9 cellular contexts compared by ENCODE assay signal in the genomic region with DNA sequence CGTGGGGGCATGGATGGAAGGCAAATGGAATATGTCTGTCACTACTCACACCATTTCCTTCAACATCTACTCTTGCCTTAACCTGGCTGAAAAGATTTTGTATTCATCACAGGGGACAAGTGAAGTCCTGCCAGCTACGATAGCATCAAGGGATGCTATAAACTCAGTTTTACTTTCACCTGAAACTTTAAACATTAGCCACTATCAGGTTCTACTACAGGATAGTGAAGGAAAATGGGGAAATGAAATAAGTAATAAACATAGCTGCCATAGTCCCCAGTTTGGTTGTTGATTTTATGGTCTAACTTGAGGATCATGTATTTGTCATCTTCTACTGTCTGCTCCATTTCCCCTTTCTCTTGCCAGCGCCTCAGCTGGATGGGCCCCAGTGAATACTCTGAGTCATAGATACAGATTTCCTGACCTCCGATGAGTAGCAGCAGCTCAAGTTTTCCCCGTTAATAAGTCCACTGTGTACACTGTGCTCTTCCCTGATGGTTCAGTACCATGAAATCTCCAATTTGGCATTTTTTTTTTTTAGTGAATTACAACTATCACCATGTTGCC.
A peak's percentile ranks its signal among the peaks of the same experiment; 100 is the strongest.
DNase-seq lines count a peak whose midpoint lies in the region; ATAC-seq and TF ChIP-seq lines count a peak whose summit lies in the region.
"Had no signal": no experiment of that assay in that cellular context is flagged by ENCODE, and none has a peak within 500 bp of the region (broad histone marks: within the 10 kb centered on the region; RNA-seq: fewer than 3 reads in every experiment).

No MANE protein-coding gene starts in this region.

- no peaks in the 10 kb centered on the region for H3K27me3 ChIP-seq in neural progenitor cell

- H3K36me3 ChIP-seq in neural progenitor cell: no peaks in the 10 kb centered on the region

- no peaks in the 10 kb centered on the region for H3K27me3 Mint-ChIP-seq in activated T-cell treated with anti-CD3 and anti-CD28 coated beads, Interleukin-2, amount 50 U/mL, for 72 hours (ENCODE audit: low read depth)
- H3K27me3 Mint-ChIP-seq in neural progenitor cell (ENCODE audit: insufficient read depth, low read depth): no peaks in the 10 kb centered on the region

- no peaks in the 10 kb centered on the region for H3K9me3 ChIP-seq in neural progenitor cell (ENCODE audit: low read depth)

- H3K27ac Mint-ChIP-seq in activated T-cell treated with anti-CD3 and anti-CD28 coated beads, Interleukin-2, amount 50 U/mL, for 72 hours: no peak overlapping the region
- no peak overlapping the region for H3K27ac Mint-ChIP-seq in neural progenitor cell

- DNase-seq in Caki2 (ENCODE audit: low read depth) (peak; percentile 54), MV-4-11 (lab: John Stamatoyannopoulos, UW) (peak; percentile 89), dedifferentiated amniotic fluid mesenchymal stem cell (ENCODE audit: extremely low spot score) (peak; percentile 56), mucosa of gallbladder (ENCODE audit: low spot score) (peak; percentile 62), neural progenitor cell (ENCODE audit: low spot score) (no peak), T-helper 9 cell (no peak)
- no peak for DNase-seq in activated T-cell treated with anti-CD3 and anti-CD28 coated beads, Interleukin-2, amount 50 U/mL, for 72 hours
- DNase-seq: NCI-H526 had no signal

- no peaks in the 10 kb centered on the region for H3F3A ChIP-seq in neural progenitor cell (ENCODE audit: low read depth)

- no peak overlapping the region for H3K9ac ChIP-seq in neural progenitor cell

- no peak overlapping the region for H3K4me2 ChIP-seq in neural progenitor cell

- TF ChIP-seq CTCF in neural progenitor cell (IDR thresholded peaks at IDR 0.05): no peak

- H3K36me3 Mint-ChIP-seq in activated T-cell treated with anti-CD3 and anti-CD28 coated beads, Interleukin-2, amount 50 U/mL, for 72 hours (ENCODE audit: insufficient read depth in 2 of 2): no peaks in the 10 kb centered on the region
- H3K36me3 Mint-ChIP-seq in neural progenitor cell: no peaks in the 10 kb centered on the region

- H3K9me3 Mint-ChIP-seq in activated T-cell treated with anti-CD3 and anti-CD28 coated beads, Interleukin-2, amount 50 U/mL, for 72 hours: peaks cover 0 to 1% of the 10 kb centered on the region in 2 donors
- no peaks in the 10 kb centered on the region for H3K9me3 Mint-ChIP-seq in neural progenitor cell

- no peak overlapping the region for H3K27ac ChIP-seq in neural progenitor cell

- in situ Hi-C loops in Caki2 (cut with HindIII; ENCODE audit: low pct_unique_long_range_greater_than_20kb, low sequenced_read_pairs): no loop called here

- H3K79me2 ChIP-seq in neural progenitor cell (ENCODE audit: low read depth): no peaks in the 10 kb centered on the region

- ATAC-seq in activated T-cell treated with anti-CD3 and anti-CD28 coated beads, Interleukin-2, amount 50 U/mL, for 72 hours (replicated peaks in 1 of 2): no peak
- no peak for ATAC-seq in GM21515 (IDR thresholded peaks at IDR 0.05; ENCODE audit: unreplicated experiment)

- no peak overlapping the region for H3K4me3 Mint-ChIP-seq in activated T-cell treated with anti-CD3 and anti-CD28 coated beads, Interleukin-2, amount 50 U/mL, for 72 hours
- H3K4me3 Mint-ChIP-seq in neural progenitor cell: no peak overlapping the region

- H3K4me1 ChIP-seq in neural progenitor cell: peaks cover 13% of the 10 kb centered on the region

- no peaks in the 10 kb centered on the region for H4K20me1 ChIP-seq in neural progenitor cell (ENCODE audit: low read depth)

- no peak overlapping the region for H3K4me3 ChIP-seq in neural progenitor cell

- H3K4me1 Mint-ChIP-seq in activated T-cell treated with anti-CD3 and anti-CD28 coated beads, Interleukin-2, amount 50 U/mL, for 72 hours (ENCODE audit: low read depth): no peaks in the 10 kb centered on the region
- H3K4me1 Mint-ChIP-seq in neural progenitor cell: peaks cover 5% of the 10 kb centered on the region

- no peak overlapping the region for H2AFZ ChIP-seq in neural progenitor cell (replicated peaks)

Comparison
In these comparisons a context has a peak if more than half of its experiments do, and no peak if none do; other contexts are left out.
1. DNase-seq: peak in Caki2 (single experiment), MV-4-11 (single experiment), dedifferentiated amniotic fluid mesenchymal stem cell (single experiment) and mucosa of gallbladder (single experiment); none in activated T-cell treated with anti-CD3 and anti-CD28 coated beads, Interleukin-2, amount 50 U/mL, for 72 hours (0 of 2), neural progenitor cell (single experiment) and T-helper 9 cell (single experiment).